Comparison of ENCODE assay signal across 22 cellular contexts in the genomic region with DNA sequence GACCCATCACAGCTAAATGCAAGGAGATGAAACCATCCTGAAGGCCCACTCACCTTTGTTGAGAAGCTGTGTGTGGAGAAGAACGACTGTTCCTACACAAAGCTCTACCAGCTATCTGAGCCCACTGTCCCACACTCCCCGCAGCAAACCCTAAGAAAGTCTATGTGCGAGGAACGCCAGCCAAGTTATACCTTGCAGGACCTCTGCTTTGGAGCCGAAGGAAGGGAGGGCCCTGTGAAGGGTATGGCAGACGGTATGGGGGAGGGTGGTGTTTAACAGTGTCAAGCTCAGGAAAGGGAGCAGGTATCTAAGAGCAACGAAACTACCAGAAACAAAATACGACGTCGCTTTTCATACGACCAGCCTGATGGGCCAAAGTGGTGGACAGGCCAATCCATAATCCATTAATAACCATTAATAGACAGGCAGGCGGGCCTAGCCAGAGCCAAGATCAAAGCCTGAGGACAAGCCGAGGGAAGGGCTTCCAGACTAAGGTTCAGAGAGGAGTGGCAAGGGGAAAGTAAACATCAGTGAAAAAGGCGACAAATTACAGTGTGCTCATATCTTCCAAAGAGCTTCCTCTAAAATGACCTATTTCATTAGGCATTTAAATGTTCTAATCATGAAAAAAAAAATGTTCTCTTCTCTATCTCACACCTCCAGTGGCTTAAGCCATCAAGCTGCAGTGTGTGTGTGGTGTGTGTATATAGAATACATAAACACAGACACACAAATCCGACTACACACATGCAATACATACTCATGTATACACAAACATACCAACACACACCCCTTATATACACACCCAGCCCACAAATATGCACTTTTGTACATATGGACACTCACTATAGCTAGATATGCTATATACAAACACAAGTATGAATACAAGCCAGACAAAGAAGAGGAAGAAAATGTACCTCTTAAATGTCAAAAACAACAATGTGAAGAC. TPM values are rescaled to one million over a fixed set of nuclear protein-coding genes. Genes with fewer than 3 reads are reported as not detected.
DNase-seq lines count a peak whose midpoint lies in the region; ATAC-seq and TF ChIP-seq lines count a peak whose summit lies in the region.
"Had no signal": no experiment of that assay in that cellular context is flagged by ENCODE, and none has a peak within 500 bp of the region (broad histone marks: within the 10 kb centered on the region; RNA-seq: fewer than 3 reads in every experiment).

No MANE protein-coding gene starts in this region.

- peaks cover 13% of the 10 kb centered on the region for H3K4me1 Mint-ChIP-seq in activated T-cell treated with anti-CD3 and anti-CD28 coated beads, Interleukin-2, amount 50 U/mL, for 72 hours (ENCODE audit: low read depth)
- peaks cover 16% of the 10 kb centered on the region for H3K4me1 Mint-ChIP-seq in activated T-cell treated with anti-CD3 and anti-CD28 coated beads, Interleukin-2, amount 50 U/mL, for 4 hours (ENCODE audit: low read depth)
- peaks cover 11% of the 10 kb centered on the region for H3K4me1 Mint-ChIP-seq in endodermal cell

- H3K4me1 ChIP-seq in endodermal cell (ENCODE audit: control insufficient read depth, insufficient read depth, low read length) (no peaks in the 10 kb centered on the region), mucosa of descending colon (ENCODE audit: low read depth) (peaks cover 31% of the 10 kb centered on the region), transverse colon (peaks cover 15 to 33% (median 30%) of the 10 kb centered on the region in 4 donors)

- no peak for TF ChIP-seq POLR2A in transverse colon (IDR thresholded peaks at IDR 0.05)

- H3K9me3 Mint-ChIP-seq in activated T-cell treated with anti-CD3 and anti-CD28 coated beads, Interleukin-2, amount 50 U/mL, for 72 hours, result no peaks in the 10 kb centered on the region
- no peaks in the 10 kb centered on the region for H3K9me3 Mint-ChIP-seq in activated T-cell treated with anti-CD3 and anti-CD28 coated beads, Interleukin-2, amount 50 U/mL, for 4 hours
- H3K9me3 Mint-ChIP-seq in endodermal cell, result no peaks in the 10 kb centered on the region
- H3K9me3 Mint-ChIP-seq: activated naive CD8-positive, alpha-beta T cell treated with anti-CD3 and anti-CD28 coated beads, Interleukin-2, amount 10 ng/mL, durations not matched to agents 7 days and 5 days; activated T-helper 1 cell treated with anti-CD3 and anti-CD28 coated beads, Interleukin-12 subunit alpha, Interleukin-12 subunit beta, Interleukin-2, Interleukin-4 antibody, amounts not matched to agents 30 ng/mL and 10 ng/mL and 1 ng/mL, durations not matched to agents 14 hours and 24 hours and 36 hours; nephron had no signal

- H3K27me3 ChIP-seq in endodermal cell (ENCODE audit: control insufficient read depth, insufficient read depth, low read length, poor library complexity, severe bottlenecking), result no peaks in the 10 kb centered on the region
- H3K27me3 ChIP-seq in transverse colon, result no peaks in the 10 kb centered on the region
- H3K27me3 ChIP-seq: heart right ventricle had no signal

- H3K9me3 ChIP-seq in endodermal cell (ENCODE audit: control insufficient read depth, low read length) (no peaks in the 10 kb centered on the region), mucosa of descending colon (no peaks in the 10 kb centered on the region), transverse colon (no peaks in the 10 kb centered on the region)
- H3K9me3 ChIP-seq: A549, heart right ventricle, psoas muscle had no signal

- in situ Hi-C loops in transverse colon (cut with MboI; ENCODE audit: low pct_ligation_motif_present in 1 of 4, low pct_unique_long_range_greater_than_20kb in 1 of 4, low sequenced_read_pairs in 3 of 4), result loop anchor here in 2 of 4 donors (5.0 to 25.0 kb wide), 3 partner anchors 48 to 363 kb away; partner anchors contain the start of genes SCAP (in 1 of the 2) and SMARCC1 (in 1 of the 2)

- H3K36me3 ChIP-seq in endodermal cell (ENCODE audit: control insufficient read depth, insufficient read depth, low read length) (peaks cover 42% of the 10 kb centered on the region), mucosa of descending colon (ENCODE audit: low read depth) (no peaks in the 10 kb centered on the region), transverse colon (no peaks in the 10 kb centered on the region)

- 83 to 90% methylated on average over 2 to 14 of the region's 15 CpGs for WGBS in endodermal cell (ENCODE audit: insufficient coverage in 1 of 2, insufficient read length in 1 of 2), 2 experiments
- WGBS in transverse colon (ENCODE audit: low coverage in 1 of 2), 2 donors, result 57 to 75% methylated on average over 5 to 15 of the region's 15 CpGs

- intact Hi-C loops in mucosa of descending colon (cut with DNase I, micrococcal nuclease) (loop anchor here in 1 of 2 donors (10.0 kb wide), 1 partner anchor 50 kb away; the partner anchor contains the start of gene SCAP), transverse colon (cut with DNase I; ENCODE audit: low total_unique reads) (no loop called here)

- peaks cover 2% of the 10 kb centered on the region in 2 donors for H3K36me3 Mint-ChIP-seq in activated T-cell treated with anti-CD3 and anti-CD28 coated beads, Interleukin-2, amount 50 U/mL, for 72 hours (ENCODE audit: insufficient read depth in 2 of 2)
- H3K36me3 Mint-ChIP-seq in activated T-cell treated with anti-CD3 and anti-CD28 coated beads, Interleukin-2, amount 50 U/mL, for 4 hours (ENCODE audit: insufficient read depth), result peaks cover 18% of the 10 kb centered on the region
- peaks cover 35% of the 10 kb centered on the region for H3K36me3 Mint-ChIP-seq in endodermal cell (ENCODE audit: low read depth)

- H3K27me3 Mint-ChIP-seq in activated T-cell treated with anti-CD3 and anti-CD28 coated beads, Interleukin-2, amount 50 U/mL, for 72 hours (ENCODE audit: low read depth), result no peaks in the 10 kb centered on the region
- H3K27me3 Mint-ChIP-seq in activated T-cell treated with anti-CD3 and anti-CD28 coated beads, Interleukin-2, amount 50 U/mL, for 4 hours (ENCODE audit: low read depth), result no peaks in the 10 kb centered on the region
- H3K27me3 Mint-ChIP-seq in endodermal cell (ENCODE audit: insufficient read depth), result no peaks in the 10 kb centered on the region
- H3K27me3 Mint-ChIP-seq: activated naive CD8-positive, alpha-beta T cell treated with anti-CD3 and anti-CD28 coated beads, Interleukin-2, amount 10 ng/mL, durations not matched to agents 7 days and 5 days; B cell had no signal

- no peak for TF ChIP-seq EP300 in transverse colon (IDR thresholded peaks at IDR 0.05; ENCODE audit: low read depth)

- TF ChIP-seq CTCF in endodermal cell (conservative IDR thresholded peaks at IDR 0.05), result no peak
- TF ChIP-seq CTCF in mucosa of descending colon (IDR thresholded peaks at IDR 0.05), result no peak
- TF ChIP-seq CTCF in transverse colon (IDR thresholded peaks at IDR 0.05), result no peak

- no peak overlapping the region for H3K4me3 ChIP-seq in endodermal cell (ENCODE audit: low read length)
- no peak overlapping the region for H3K4me3 ChIP-seq in mucosa of descending colon
- no peak overlapping the region for H3K4me3 ChIP-seq in transverse colon
- H3K4me3 ChIP-seq: A549, GM23248, heart right ventricle, psoas muscle had no signal

- DNase-seq in activated T-cell treated with anti-CD3 and anti-CD28 coated beads, Interleukin-2, amount 50 U/mL, for 72 hours, result no peak
- DNase-seq in activated T-cell treated with anti-CD3 and anti-CD28 coated beads, Interleukin-2, amount 50 U/mL, for 4 hours, result no peak
- peak; percentile 3 for DNase-seq in endodermal cell
- no peak for DNase-seq in mucosa of descending colon
- DNase-seq in transverse colon, result no peak
- DNase-seq in MV-4-11 (lab: John Stamatoyannopoulos, UW), result no peak
- no peak for DNase-seq in NCI-H510A treated with DMSO at 0.1 percent for 48 hours (lab: John Stamatoyannopoulos, UW)
- DNase-seq in NCI-H1417 treated with DMSO at 0.1 percent for 48 hours (lab: John Stamatoyannopoulos, UW), result no peak
- DNase-seq: activated CD4-positive, alpha-beta T cell treated with anti-CD3 and anti-CD28 coated beads for 48 hours; activated naive CD8-positive, alpha-beta T cell treated with anti-CD3 and anti-CD28 coated beads, Interleukin-2, amount 10 ng/mL, durations not matched to agents 7 days and 5 days; cerebellar nuclear complex; GM23248; heart right ventricle; NCI-H1694 treated with DMSO at 0.1 percent for 48 hours; NCI-H2171; NCI-H524; T-helper 2 cell had no signal

- no peak overlapping the region for H3K9ac ChIP-seq in endodermal cell (ENCODE audit: extremely low read depth, low read length, poor library complexity, severe bottlenecking)
- H3K9ac ChIP-seq: GM23248 had no signal

- H3K27ac Mint-ChIP-seq in activated T-cell treated with anti-CD3 and anti-CD28 coated beads, Interleukin-2, amount 50 U/mL, for 72 hours, result peak overlapping the region; percentile 0
- peak overlapping the region; percentile 45 for H3K27ac Mint-ChIP-seq in endodermal cell
- H3K27ac Mint-ChIP-seq: activated naive CD8-positive, alpha-beta T cell treated with anti-CD3 and anti-CD28 coated beads, Interleukin-2, amount 10 ng/mL, durations not matched to agents 7 days and 5 days; B cell; nephron had no signal

- H3K4me3 Mint-ChIP-seq in activated T-cell treated with anti-CD3 and anti-CD28 coated beads, Interleukin-2, amount 50 U/mL, for 72 hours, result no peak overlapping the region
- H3K4me3 Mint-ChIP-seq in activated T-cell treated with anti-CD3 and anti-CD28 coated beads, Interleukin-2, amount 50 U/mL, for 4 hours, result no peak overlapping the region
- H3K4me3 Mint-ChIP-seq in endodermal cell, result no peak overlapping the region
- H3K4me3 Mint-ChIP-seq: activated naive CD8-positive, alpha-beta T cell treated with anti-CD3 and anti-CD28 coated beads, Interleukin-2, amount 10 ng/mL, durations not matched to agents 7 days and 5 days; activated T-helper 1 cell treated with anti-CD3 and anti-CD28 coated beads, Interleukin-12 subunit alpha, Interleukin-12 subunit beta, Interleukin-2, Interleukin-4 antibody, amounts not matched to agents 30 ng/mL and 10 ng/mL and 1 ng/mL, durations not matched to agents 14 hours and 24 hours and 36 hours; B cell; nephron had no signal

- ATAC-seq in activated T-cell treated with anti-CD3 and anti-CD28 coated beads, Interleukin-2, amount 50 U/mL, for 72 hours (replicated peaks in 1 of 2), result no peak
- no peak for ATAC-seq in activated T-cell treated with anti-CD3 and anti-CD28 coated beads, Interleukin-2, amount 50 U/mL, for 4 hours
- ATAC-seq in mucosa of descending colon, result peak; percentile 42
- ATAC-seq: A549, heart right ventricle, psoas muscle had no signal

- H3K27ac ChIP-seq in endodermal cell (ENCODE audit: low read depth, low read length) (no peak overlapping the region), transverse colon (peak overlapping the region; percentile 55 to 71 (median 64))
- H3K27ac ChIP-seq: A549, GM23248, heart right ventricle, psoas muscle had no signal

RNA-seq across cellular contexts. Expression of gene PTPN23, which starts 43.9 kb away (rescaled TPM):
- total RNA-seq in activated T-cell treated with anti-CD3 and anti-CD28 coated beads, Interleukin-2, amount 50 U/mL, for 72 hours, result 10 to 100 TPM; 24.1 to 38.8 TPM
- total RNA-seq in activated T-cell treated with anti-CD3 and anti-CD28 coated beads, Interleukin-2, amount 50 U/mL, for 4 hours, result 10 to 100 TPM; 34.9 to 44.8 (median 42.2) TPM
- total RNA-seq in endodermal cell (10 to 100 TPM; 44.2 to 54.1 TPM), mucosa of descending colon (10 to 100 TPM; 36.7 to 48.2 (median 43.6) TPM), transverse colon (100 to 1,000 TPM in 1 of 4 donors, 10 to 100 TPM in 3; 26.9 to 199 (median 55.1) TPM)
- 40.5 TPM for polyA plus RNA-seq in endodermal cell (2013, experiment 1 of 2)
- polyA plus RNA-seq in endodermal cell (2013, experiment 2 of 2), result 32.4 TPM

RNA-seq across cellular contexts. Expression of gene SCAP, which starts 51.0 kb away (rescaled TPM):
- total RNA-seq in activated T-cell treated with anti-CD3 and anti-CD28 coated beads, Interleukin-2, amount 50 U/mL, for 72 hours, result 10 to 100 TPM; 57.3 to 60.4 TPM
- total RNA-seq in activated T-cell treated with anti-CD3 and anti-CD28 coated beads, Interleukin-2, amount 50 U/mL, for 4 hours, result 10 to 100 TPM; 71.8 to 91.5 (median 90.1) TPM
- 100 to 1,000 TPM; 103 to 105 TPM for total RNA-seq in endodermal cell
- polyA plus RNA-seq in endodermal cell (2013, experiment 1 of 2), result 75.2 TPM
- 61.0 TPM for polyA plus RNA-seq in endodermal cell (2013, experiment 2 of 2)
- total RNA-seq in mucosa of descending colon, result 100 to 1,000 TPM; 107 to 151 (median 115) TPM
- 100 to 1,000 TPM; 160 to 288 (median 198) TPM for total RNA-seq in transverse colon
